ENCODE assay signal across 9 cellular contexts in genomic region chr21:45747802-45748445, GRCh38.
DNase-seq lines count a peak whose midpoint lies in the region; ATAC-seq and TF ChIP-seq lines count a peak whose summit lies in the region.
"Had no signal": no experiment of that assay in that cellular context is flagged by ENCODE, and none has a peak within 500 bp of the region (broad histone marks: within the 10 kb centered on the region; RNA-seq: fewer than 3 reads in every experiment).

No MANE protein-coding gene starts in this region.

- H3K27ac ChIP-seq in right atrium auricular region = no peak overlapping the region

- intact Hi-C loops in Right ventricle myocardium inferior (cut with DNase I) = no loop called here

- H3K9me3 ChIP-seq in right atrium auricular region = no peaks in the 10 kb centered on the region

- DNase-seq in right atrium auricular region (ENCODE audit: low spot score) (peak; percentile 32), Right ventricle myocardium inferior (ENCODE audit: missing footprints) (no peak), NCI-H524 treated with DMSO at 0.1 percent for 48 hours (lab: John Stamatoyannopoulos, UW) (peak; percentile 23), epithelial cell of esophagus (ENCODE audit: low read depth) (peak; percentile 8), ureter (ENCODE audit: low spot score) (no peak)
- DNase-seq in stimulated activated naive CD4-positive, alpha-beta T cell treated with Interleukin-2 at 50 U/mL for 16 hours (lab: John Stamatoyannopoulos, UW) = no peak
- DNase-seq: CD4-positive, CD25-positive, alpha-beta regulatory T cell had no signal

- no peaks in the 10 kb centered on the region for H3K36me3 ChIP-seq in right atrium auricular region

- peaks cover 0 to 6% of the 10 kb centered on the region in 2 donors for H3K4me1 ChIP-seq in right atrium auricular region

- no peak overlapping the region for H3K4me3 ChIP-seq in right atrium auricular region
- H3K4me3 ChIP-seq in epithelial cell of esophagus (ENCODE audit: low read length) = no peak overlapping the region

- no peak for ATAC-seq in Right ventricle myocardium inferior
- no peak for ATAC-seq in HG02885 (IDR thresholded peaks at IDR 0.05; ENCODE audit: poor library complexity, unreplicated experiment)
- no peak for ATAC-seq in HG03378 (IDR thresholded peaks at IDR 0.05; ENCODE audit: unreplicated experiment)

- no peak for TF ChIP-seq CTCF in right atrium auricular region (IDR thresholded peaks at IDR 0.05)
- TF ChIP-seq CTCF in epithelial cell of esophagus (IDR thresholded peaks at IDR 0.05; ENCODE audit: insufficient read depth, low read depth, low read length, missing control alignments) = no peak

- H3K27me3 ChIP-seq in right atrium auricular region = no peaks in the 10 kb centered on the region

Comparison
In these comparisons a context has a peak if more than half of its experiments do, and no peak if none do; other contexts are left out.
1. DNase-seq: peak in right atrium auricular region (single experiment), NCI-H524 treated with DMSO at 0.1 percent for 48 hours (single experiment) and epithelial cell of esophagus (single experiment); none in Right ventricle myocardium inferior (single experiment), ureter (single experiment) and stimulated activated naive CD4-positive, alpha-beta T cell treated with Interleukin-2 at 50 U/mL for 16 hours (single experiment).